Comparison of ENCODE assay signal across 10 cellular contexts in genomic region chr16:71853413-71853812, GRCh38. TPM values are rescaled to one million over a fixed set of nuclear protein-coding genes. Genes with fewer than 3 reads are reported as not detected.
DNase-seq lines count a peak whose midpoint lies in the region; ATAC-seq, FAIRE-seq and TF ChIP-seq lines count a peak whose summit lies in the region.
"Had no signal": no experiment of that assay in that cellular context is flagged by ENCODE, and none has a peak within 500 bp of the region (broad histone marks: within the 10 kb centered on the region; RNA-seq: fewer than 3 reads in every experiment).

No MANE protein-coding gene starts in this region.

- H3K27ac Mint-ChIP-seq in effector memory CD8-positive, alpha-beta T cell = peak overlapping the region; percentile 85 to 90
- H3K27ac Mint-ChIP-seq: activated T-helper 2 cell treated with anti-CD3 and anti-CD28 coated beads, Interferon-gamma antibody, Interleukin-2, Interleukin-4, amounts not matched to agents 10 μg/mL and 5 μg/mL and 100 μg/mL, durations not matched to agents 14 hours and 24 hours and 36 hours had no signal

- ATAC-seq in GM19463 (IDR thresholded peaks at IDR 0.05; ENCODE audit: unreplicated experiment) (peak; percentile 81), HG03135 (IDR thresholded peaks at IDR 0.05; ENCODE audit: unreplicated experiment) (peak; percentile 51), upper lobe of right lung (no peak)
- no peak for ATAC-seq in effector memory CD8-positive, alpha-beta T cell (replicated peaks)

- no peak overlapping the region for H3K27ac ChIP-seq in upper lobe of right lung
- H3K27ac ChIP-seq in ascending aorta = no peak overlapping the region

- H3K27me3 ChIP-seq in upper lobe of right lung = no peaks in the 10 kb centered on the region
- no peaks in the 10 kb centered on the region for H3K27me3 ChIP-seq in ascending aorta

- intact Hi-C loops in upper lobe of right lung (cut with DNase I) (no loop called here), ascending aorta (cut with DNase I) (no loop called here)

- peak; percentile 84 for FAIRE-seq in GM18507 (lab: Jason Lieb, UNC)

- no peaks in the 10 kb centered on the region for H3K9me3 ChIP-seq in upper lobe of right lung
- H3K9me3 ChIP-seq in ascending aorta = no peaks in the 10 kb centered on the region

- H3K36me3 Mint-ChIP-seq in effector memory CD8-positive, alpha-beta T cell (ENCODE audit: insufficient read depth) = peaks cover 50% of the 10 kb centered on the region

- H3K9me3 Mint-ChIP-seq in effector memory CD8-positive, alpha-beta T cell = no peaks in the 10 kb centered on the region
- H3K9me3 Mint-ChIP-seq: activated T-helper 2 cell treated with anti-CD3 and anti-CD28 coated beads, Interferon-gamma antibody, Interleukin-2, Interleukin-4, amounts not matched to agents 10 μg/mL and 5 μg/mL and 100 μg/mL, durations not matched to agents 14 hours and 24 hours and 36 hours had no signal

- peak; percentile 38 for DNase-seq in GM18507 (ENCODE audit: extremely low spot score, insufficient read length, low read depth)
- DNase-seq in effector memory CD8-positive, alpha-beta T cell = no peak
- no peak for DNase-seq in NCI-H2029 treated with DMSO at 0.1 percent for 48 hours (lab: John Stamatoyannopoulos, UW)
- DNase-seq in upper lobe of right lung = no peak
- DNase-seq in cortex of kidney (lab: John Stamatoyannopoulos, UW) = no peak
- no peak for DNase-seq in ascending aorta (ENCODE audit: low spot score in 2 of 2)
- DNase-seq: NCI-H2107 had no signal

- H3K4me3 Mint-ChIP-seq in effector memory CD8-positive, alpha-beta T cell = no peak overlapping the region

- H3K36me3 ChIP-seq in upper lobe of right lung (peaks cover 64% of the 10 kb centered on the region), ascending aorta (peaks cover 35 to 52% of the 10 kb centered on the region in 2 donors)

- TF ChIP-seq CTCF in upper lobe of right lung (IDR thresholded peaks at IDR 0.05) (no peak), ascending aorta (IDR thresholded peaks at IDR 0.05) (no peak)

- H3K4me1 Mint-ChIP-seq in effector memory CD8-positive, alpha-beta T cell (ENCODE audit: low read depth in 2 of 2) = peaks cover 37 to 59% of the 10 kb centered on the region in 2 donors

- no peaks in the 10 kb centered on the region for H3K27me3 Mint-ChIP-seq in effector memory CD8-positive, alpha-beta T cell

- no peaks in the 10 kb centered on the region for H3K4me1 ChIP-seq in upper lobe of right lung
- H3K4me1 ChIP-seq in ascending aorta = no peaks in the 10 kb centered on the region

- no peak overlapping the region for H3K4me3 ChIP-seq in upper lobe of right lung
- no peak overlapping the region for H3K4me3 ChIP-seq in ascending aorta

RNA-seq across cellular contexts. Expression of gene ATXN1L, which starts 7.6 kb away (rescaled TPM):
- total RNA-seq in upper lobe of right lung (32.2 TPM), ascending aorta (11.8 TPM)

RNA-seq across cellular contexts. Expression of gene ZNF821, which starts 30.6 kb away (rescaled TPM):
- total RNA-seq in upper lobe of right lung (5.6 TPM), ascending aorta (not detected)

RNA-seq across cellular contexts. Expression of gene IST1, which starts 41.9 kb away (rescaled TPM):
- total RNA-seq in upper lobe of right lung = 184 TPM
- 116 TPM for total RNA-seq in ascending aorta

RNA-seq across cellular contexts. Expression of gene AP1G1, which starts 44.8 kb away (rescaled TPM):
- total RNA-seq in upper lobe of right lung (90.0 TPM), ascending aorta (40.7 TPM)

Comparison
In these comparisons a context has a peak if more than half of its experiments do, and no peak if none do; other contexts are left out.
1. ATAC-seq: peak in GM19463 (single experiment) and HG03135 (single experiment); none in effector memory CD8-positive, alpha-beta T cell (single experiment) and upper lobe of right lung (single experiment).